8 cellular contexts compared by ENCODE assay signal in genomic region chr15:94287794-94288246, GRCh38. TPM values are rescaled to one million over a fixed set of nuclear protein-coding genes. Genes with fewer than 3 reads are reported as not detected.
A peak's percentile ranks its signal among the peaks of the same experiment; 100 is the strongest.
DNase-seq lines count a peak whose midpoint lies in the region; ATAC-seq, FAIRE-seq and TF ChIP-seq lines count a peak whose summit lies in the region.

No MANE protein-coding gene starts in this region.

- no peak for TF ChIP-seq POLR2A in H54 (IDR thresholded peaks at IDR 0.05; ENCODE audit: low read depth, low read length)

- peaks cover 15% of the 10 kb centered on the region for H3K4me1 Mint-ChIP-seq in T-helper 17 cell

- H3K9me3 ChIP-seq in T-helper 17 cell (ENCODE audit: control insufficient read depth, low read length, poor library complexity, severe bottlenecking) = no peaks in the 10 kb centered on the region

- H3K27me3 Mint-ChIP-seq in T-helper 17 cell = no peaks in the 10 kb centered on the region

- no peak for FAIRE-seq in H54 (lab: Jason Lieb, UNC)

- H3K36me3 Mint-ChIP-seq in T-helper 17 cell (ENCODE audit: low read depth) = no peaks in the 10 kb centered on the region

- no peak overlapping the region for H3K27ac Mint-ChIP-seq in T-helper 17 cell

- DNase-seq in stimulated activated CD4-positive, alpha-beta T cell treated with anti-CD3 and anti-CD28 coated beads, Interleukin-15, amount 100 ng/mL, for 24 hours = peak; percentile 57
- no peak for DNase-seq in stimulated activated CD4-positive, alpha-beta T cell treated with anti-CD3 and anti-CD28 coated beads, Interleukin-4, amount 100 ng/mL, for 4 hours
- DNase-seq in T-helper 17 cell (peak in 1 of 3 donors; percentile 10), NCI-H524 (lab: John Stamatoyannopoulos, UW) (no peak), ACHN (no peak), H54 (ENCODE audit: insufficient read length, low spot score) (no peak)
- peak; percentile 32 for DNase-seq in stimulated activated CD4-positive, alpha-beta T cell treated with anti-CD3 and anti-CD28 coated beads, Interleukin-4, amount 100 ng/mL, for 24 hours

- ATAC-seq in HG02981 (IDR thresholded peaks at IDR 0.05; ENCODE audit: unreplicated experiment) = peak; percentile 96
- ATAC-seq in T-helper 17 cell = peak; percentile 92

- peak overlapping the region; percentile 71 for H3K4me3 Mint-ChIP-seq in T-helper 17 cell

- in situ Hi-C loops in ACHN (cut with HindIII; ENCODE audit: low pct_ligation_motif_present, low pct_unique_long_range_greater_than_20kb, low sequenced_read_pairs) = no loop called here

RNA-seq across cellular contexts. Expression of gene MCTP2, which starts 56.5 kb away (rescaled TPM):
- total RNA-seq in T-helper 17 cell = 10 to 100 TPM; 16.2 to 23.1 TPM

Comparison
In these comparisons a context has a peak if more than half of its experiments do, and no peak if none do; other contexts are left out.
1. DNase-seq: peak in stimulated activated CD4-positive, alpha-beta T cell treated with anti-CD3 and anti-CD28 coated beads, Interleukin-15, amount 100 ng/mL, for 24 hours (single experiment) and stimulated activated CD4-positive, alpha-beta T cell treated with anti-CD3 and anti-CD28 coated beads, Interleukin-4, amount 100 ng/mL, for 24 hours (single experiment); none in stimulated activated CD4-positive, alpha-beta T cell treated with anti-CD3 and anti-CD28 coated beads, Interleukin-4, amount 100 ng/mL, for 4 hours (0 of 2), NCI-H524 (0 of 2), ACHN (single experiment) and H54 (single experiment).